10 cellular contexts compared by ENCODE assay signal in the genomic region with DNA sequence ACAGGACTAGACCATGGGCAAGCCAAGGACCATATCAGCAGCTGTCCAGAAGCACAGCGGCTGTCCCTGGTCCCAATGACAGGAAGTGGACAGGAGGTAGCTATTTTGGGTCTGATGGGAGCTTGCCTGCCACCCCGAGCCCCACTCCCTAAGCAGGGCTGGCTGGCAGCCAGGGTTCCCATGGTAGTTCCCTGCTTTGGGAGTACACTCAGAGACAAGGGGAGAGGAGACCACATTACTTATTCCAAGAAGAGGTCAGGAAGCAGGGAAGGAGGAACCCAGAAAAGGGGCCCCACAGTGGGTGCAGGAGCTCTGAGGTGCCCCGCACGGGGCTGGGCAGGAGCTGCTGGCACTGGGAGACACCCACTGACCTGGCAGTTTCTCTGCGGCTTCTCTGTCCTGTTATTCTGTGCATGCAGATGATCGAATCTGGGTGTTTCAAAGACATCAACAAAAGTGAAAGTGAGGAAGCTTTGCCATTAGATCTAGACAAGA. TPM values are rescaled to one million over a fixed set of nuclear protein-coding genes. Genes with fewer than 3 reads are reported as not detected.
DNase-seq lines count a peak whose midpoint lies in the region; ATAC-seq, FAIRE-seq and TF ChIP-seq lines count a peak whose summit lies in the region.
"Had no signal": no experiment of that assay in that cellular context is flagged by ENCODE, and none has a peak within 500 bp of the region (broad histone marks: within the 10 kb centered on the region; RNA-seq: fewer than 3 reads in every experiment).

No MANE protein-coding gene starts in this region.

- in situ Hi-C loops in K562 (cut with MboI) = no loop called here
- in situ Hi-C loops in ACHN (cut with HindIII; ENCODE audit: low pct_ligation_motif_present, low pct_unique_long_range_greater_than_20kb, low sequenced_read_pairs) = no loop called here

- H3K4me3 ChIP-seq in K562 = no peak overlapping the region

- peak overlapping the region; percentile 72 to 74 for H3K27ac Mint-ChIP-seq in natural killer cell

- intact Hi-C loops in K562 (cut with micrococcal nuclease) (loop anchor here (1.0 to 5.0 kb wide), 2 partner anchors 60 to 276 kb away; no protein-coding TSS in a partner anchor), natural killer cell (cut with micrococcal nuclease) (loop anchor here (1.0 to 5.0 kb wide), 2 partner anchors 60 to 276 kb away; no protein-coding TSS in a partner anchor)

- no peaks in the 10 kb centered on the region for H3K36me3 ChIP-seq in K562 (ENCODE audit: control insufficient read depth, insufficient read depth, low read length)

- H2AFZ ChIP-seq in K562 (ENCODE audit: low read depth, low read length) = no peak overlapping the region

- no peak overlapping the region for H3K4me2 ChIP-seq in K562 (ENCODE audit: insufficient read depth, low read length)

- H3K27me3 ChIP-seq in K562 (ENCODE audit: control insufficient read depth in 2 of 2, insufficient read depth in 2 of 2, low read length in 2 of 2) = peaks cover 62 to 91% of the 10 kb centered on the region in 2 experiments

- H3K9me3 Mint-ChIP-seq in natural killer cell = no peaks in the 10 kb centered on the region

- TF ChIP-seq CTCF in K562 (IDR thresholded peaks at IDR 0.05 in 2 of 3, conservative IDR thresholded peaks at IDR 0.05 in 1 of 3; ENCODE audit: insufficient read depth in 2 of 3, low read depth in 1 of 3, low read length in 3 of 3) (no peak), natural killer cell (IDR thresholded peaks at IDR 0.05) (no peak)

- H3K4me1 ChIP-seq in K562 (replicated peaks in 1 of 2; ENCODE audit: control insufficient read depth in 2 of 2, insufficient read depth in 2 of 2, low read length in 2 of 2) = peaks cover 0 to 29% of the 10 kb centered on the region in 2 experiments; a peak in 3 of 5 replicates

- DNase-seq in COLO668 (lab: John Stamatoyannopoulos, UW; ENCODE audit: unreplicated experiment) (peak; percentile 9), LHCN-M2 (ENCODE audit: low read depth) (peak; percentile 27), K562 (ENCODE audit: extremely low read depth in 1 of 4, low spot score in 3 of 4) (peak in 1 of 4 experiments; percentile 24), natural killer cell (no peak), D341Med (ENCODE audit: low spot score) (no peak), ACHN (no peak), pons (ENCODE audit: low spot score) (no peak)

- WGBS in K562 (ENCODE audit: insufficient coverage, low coverage, missing lambda C conversion rate) = 21% methylated on average over 6 of the region's 6 CpGs

- CTCF ChIA-PET in K562 (lab: Yijun Ruan, JAX; ENCODE audit: low intra/inter-chr PET ratio) = no interaction called here

- FAIRE-seq in K562 (lab: Jason Lieb, UNC) = no peak
- FAIRE-seq: endometrium had no signal

- H3K4me1 Mint-ChIP-seq in natural killer cell = peaks cover 51 to 52% of the 10 kb centered on the region in 2 donors

- no TSS peak for BruUV-seq in K562 (replicated peaks; lab: Mats Ljungman, UMichigan)

- peaks cover 0 to 3% of the 10 kb centered on the region in 2 donors for H3K27me3 Mint-ChIP-seq in natural killer cell (ENCODE audit: low read depth in 2 of 2)

- no peaks in the 10 kb centered on the region for H3K79me2 ChIP-seq in K562 (ENCODE audit: control insufficient read depth, insufficient read depth, low read length)

- H3K9ac ChIP-seq in K562 (ENCODE audit: insufficient read depth in 1 of 2, low read depth in 2 of 2, low read length in 2 of 2) = no peak overlapping the region; a peak in 1 of 4 replicates

- POLR2A ChIA-PET in K562 (lab: Yijun Ruan, JAX) = no interaction called here

- no peaks in the 10 kb centered on the region for H3K36me3 Mint-ChIP-seq in natural killer cell

- H3K27ac ChIP-seq in K562 (ENCODE audit: extremely low read depth, low read depth, low read length) = no peak overlapping the region

- H3K9me3 ChIP-seq in K562 (replicated peaks; ENCODE audit: control insufficient read depth, insufficient read depth, low read depth, low read length) = no peaks in the 10 kb centered on the region

- ATAC-seq in K562 = no peak
- ATAC-seq in natural killer cell = peak in 2 of 3 donors; percentile 3 to 23
- no peak for ATAC-seq in HG02610 (IDR thresholded peaks at IDR 0.05; ENCODE audit: unreplicated experiment)

- H3K4me3 Mint-ChIP-seq in natural killer cell = peak overlapping the region; percentile 86

- no peak for TF ChIP-seq EP300 in K562 (IDR thresholded peaks at IDR 0.05; ENCODE audit: low read length)

- no peak for TF ChIP-seq POLR2A in K562 (conservative IDR thresholded peaks at IDR 0.05)

- no peak for TF ChIP-seq RAD21 in K562 (CRISPR knock-in tag; conservative IDR thresholded peaks at IDR 0.05 in 1 of 2, IDR thresholded peaks at IDR 0.05 in 1 of 2)

- no peaks in the 10 kb centered on the region for H3K9me1 ChIP-seq in K562 (ENCODE audit: control insufficient read depth, insufficient read depth, low read length)

- H4K20me1 ChIP-seq in K562 (replicated peaks; ENCODE audit: control insufficient read depth, insufficient read depth, low read length) = no peaks in the 10 kb centered on the region

TF ChIP-seq in K562, 482 proteins besides CTCF, POLR2A, EP300 and RAD21 (continues in another document):
- TF ChIP-seq NCOA1 (IDR thresholded peaks at IDR 0.05; ENCODE audit: low read depth) = no peak
- no peak for TF ChIP-seq CCAR2 (IDR thresholded peaks at IDR 0.05; ENCODE audit: low read depth, low read length)
- no peak for TF ChIP-seq IRF2 (CRISPR knock-in tag; IDR thresholded peaks at IDR 0.05)
- 0 out of 2 replicates have a peak, but pooled peaks have one; percentile 12 for TF ChIP-seq GABPA (tag; conservative IDR thresholded peaks at IDR 0.05; ENCODE audit: low read depth)
- TF ChIP-seq RBM15 (IDR thresholded peaks at IDR 0.05; ENCODE audit: insufficient read depth, low read length) = no peak
- no peak for TF ChIP-seq ZNF165 (CRISPR knock-in tag; IDR thresholded peaks at IDR 0.05; ENCODE audit: borderline replicate concordance)
- no peak for TF ChIP-seq BDP1 (IDR thresholded peaks at IDR 0.05; ENCODE audit: insufficient read depth, insufficient read length)
- no peak for TF ChIP-seq MCM2 (IDR thresholded peaks at IDR 0.05; ENCODE audit: low read depth)
- TF ChIP-seq TCF3 (CRISPR knock-in tag; IDR thresholded peaks at IDR 0.05) = peak; percentile 61
- TF ChIP-seq NFIC (IDR thresholded peaks at IDR 0.05) = peak; percentile 37
- 0 out of 2 replicates have a peak, but pooled peaks have one; percentile 12 for TF ChIP-seq TFAP4 (CRISPR knock-in tag; IDR thresholded peaks at IDR 0.05; ENCODE audit: borderline replicate concordance)

RNA-seq across cellular contexts. Expression of gene HTT-AS, which starts 36.3 kb away (rescaled TPM):
- total RNA-seq in LHCN-M2 (2014; rRNA removed) = not detected in 2 replicates
- not detected for polyA plus RNA-seq in LHCN-M2 (2012)
- not detected in 2 replicates for total RNA-seq in K562 (2011; cell fraction: chromatin; rRNA removed; ENCODE audit: low replicate concordance)
- total RNA-seq in K562 (2011; cell fraction: nucleolus; rRNA removed) = not detected in 2 replicates
- total RNA-seq in K562 (2011; cell fraction: nucleoplasm; rRNA removed) = not detected in 2 replicates
- total RNA-seq in K562 (2014; rRNA removed) = not detected in 2 replicates
- not detected in 2 replicates for total RNA-seq in K562 (2014; rRNA removed; fragmentation: Illumina TruSeq; extraction: Trizol)
- total RNA-seq in K562 (2015; rRNA removed; fragmentation: Illumina TruSeq; extraction: Trizol) = not detected in 2 replicates
- total RNA-seq in K562 (2021) = not detected in 2 replicates
- not detected in 2 replicates for polyA plus RNA-seq in K562 (2011; rRNA removed)
- polyA plus RNA-seq in K562 (2011; cell fraction: cytosol; rRNA removed) = not detected in 2 replicates
- polyA plus RNA-seq in K562 (2011; cell fraction: nucleus; rRNA removed) = not detected in 2 replicates
- polyA plus RNA-seq in K562 (2012) = not detected in 2 replicates
- polyA plus RNA-seq in K562 (2014; fragmentation: Illumina TruSeq; extraction: Trizol) = not detected in 2 replicates
- not detected for polyA plus RNA-seq in K562 (2014; fragmentation: Nextera tagmentation; extraction: Ambion mirVana)
- not detected in 2 replicates for polyA plus RNA-seq in K562 (2014; rRNA removed)
- not detected in 2 replicates for polyA minus RNA-seq in K562 (2011; rRNA and poly(A)+ RNA removed)
- not detected in 2 replicates for polyA minus RNA-seq in K562 (2011; cell fraction: cytosol; rRNA and poly(A)+ RNA removed)
- polyA minus RNA-seq in K562 (2011; cell fraction: nucleus; rRNA and poly(A)+ RNA removed) = not detected in 2 replicates
- not detected for total RNA-seq in natural killer cell
- total RNA-seq: mononuclear cell had no signal

RNA-seq across cellular contexts. Expression of gene HTT, which starts 36.5 kb away (rescaled TPM):
- total RNA-seq in LHCN-M2 (2014; rRNA removed) (12.8 and 19.4 TPM in 2 replicates), K562 (2014; rRNA removed) (13.3 and 19.2 TPM in 2 replicates), K562 (2014; rRNA removed; fragmentation: Illumina TruSeq; extraction: Trizol) (14.7 and 16.3 TPM in 2 replicates), K562 (2015; rRNA removed; fragmentation: Illumina TruSeq; extraction: Trizol) (14.5 and 16.4 TPM in 2 replicates), K562 (2021) (26.6 and 31.6 TPM in 2 replicates), natural killer cell (100 to 1,000 TPM; 132 to 175 (median 165) TPM)
- 16.9 TPM for polyA plus RNA-seq in LHCN-M2 (2012)
- 240 and 245 TPM in 2 replicates for total RNA-seq in K562 (2011; cell fraction: chromatin; rRNA removed; ENCODE audit: low replicate concordance)
- total RNA-seq in K562 (2011; cell fraction: nucleolus; rRNA removed) = 97.7 and 97.9 TPM in 2 replicates
- total RNA-seq in K562 (2011; cell fraction: nucleoplasm; rRNA removed) = 129 and 141 TPM in 2 replicates
- polyA plus RNA-seq in K562 (2011; rRNA removed) (14.7 and 15.3 TPM in 2 replicates), K562 (2014; fragmentation: Illumina TruSeq; extraction: Trizol) (22.2 and 23.3 TPM in 2 replicates), K562 (2014; fragmentation: Nextera tagmentation; extraction: Ambion mirVana) (under 1 TPM; 0.66 to 0.97 TPM), K562 (2014; rRNA removed) (12.6 and 19.9 TPM in 2 replicates)
- 11.4 and 13.4 TPM in 2 replicates for polyA plus RNA-seq in K562 (2011; cell fraction: cytosol; rRNA removed)
- polyA plus RNA-seq in K562 (2011; cell fraction: nucleus; rRNA removed) = 51.8 and 61.0 TPM in 2 replicates
- 14.0 and 15.4 TPM in 2 replicates for polyA plus RNA-seq in K562 (2012)
- 54.1 and 63.5 TPM in 2 replicates for polyA minus RNA-seq in K562 (2011; rRNA and poly(A)+ RNA removed)
- polyA minus RNA-seq in K562 (2011; cell fraction: cytosol; rRNA and poly(A)+ RNA removed) = 47.9 and 50.7 TPM in 2 replicates
- polyA minus RNA-seq in K562 (2011; cell fraction: nucleus; rRNA and poly(A)+ RNA removed) = 47.3 and 83.0 TPM in 2 replicates

Comparison
In these comparisons a context has a peak if more than half of its experiments do, and no peak if none do; other contexts are left out.
1. DNase-seq: peak in COLO668 (single experiment) and LHCN-M2 (single experiment); none in natural killer cell (single experiment), D341Med (single experiment), ACHN (single experiment) and pons (single experiment).
2. ATAC-seq: peak in natural killer cell (2 of 3); none in K562 (single experiment) and HG02610 (single experiment).